Comparison of ENCODE assay signal across 12 cellular contexts in the genomic region with DNA sequence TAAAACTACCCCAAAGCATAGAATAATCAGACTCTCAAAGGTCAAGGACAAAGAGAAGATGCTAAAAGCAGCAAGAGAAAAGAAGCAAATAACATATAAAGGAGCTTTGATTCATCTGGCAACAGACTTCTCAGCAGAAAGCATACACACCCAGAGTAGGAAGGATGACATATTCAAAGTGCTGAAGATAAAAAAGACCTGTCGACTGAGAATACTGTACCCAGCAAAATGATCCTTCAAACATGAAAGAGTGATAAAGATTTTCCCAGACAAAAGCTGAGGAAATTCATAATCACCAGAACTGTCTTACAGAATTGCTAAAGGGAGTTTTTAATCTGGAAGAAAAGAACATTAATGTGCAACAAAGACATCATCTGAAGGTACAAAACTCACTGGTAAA. TPM values are rescaled to one million over a fixed set of nuclear protein-coding genes. Genes with fewer than 3 reads are reported as not detected.
"Had no signal": no experiment of that assay in that cellular context is flagged by ENCODE, and none has a peak within 500 bp of the region (broad histone marks: within the 10 kb centered on the region; RNA-seq: fewer than 3 reads in every experiment).

No MANE protein-coding gene starts in this region.

- H3K4me2 ChIP-seq: KMS-11 had no signal

- H3K4me1 ChIP-seq: HAP-1 had no signal

- FAIRE-seq: HTR-8/SVneo had no signal

- H3K27ac ChIP-seq: GM23248, HL-60, KMS-11 had no signal

- H3K36me3 ChIP-seq: HAP-1 had no signal

- H2AFZ ChIP-seq: GM23248 had no signal

- H3K9me3 ChIP-seq: HAP-1 had no signal

- H3K9ac ChIP-seq: GM23248, KMS-11 had no signal

- DNase-seq: GM23248, GOT3, H7, HFFc6, KBM-7 had no signal

- H3K4me3 ChIP-seq: GM23248, HAP-1 had no signal

RNA-seq across cellular contexts. Expression of a gene that starts 14.9 kb away (rescaled TPM):
- total RNA-seq: GM23248, H4, H7, HFFc6, HT-29 had no signal
- polyA plus RNA-seq: GM23248, IgD-negative memory B cell had no signal

RNA-seq across cellular contexts. Expression of a gene that starts 28.7 kb away (rescaled TPM):
- total RNA-seq: GM23248, HFFc6, HT-29 had no signal
